In genomic region chr12:6697584-6698351, GRCh38 we compare ENCODE assay signal across 1 cellular context.
A peak's percentile ranks its signal among the peaks of the same experiment; 100 is the strongest.
TF ChIP-seq lines count a peak whose summit lies in the region.

No MANE protein-coding gene starts in this region.

TF ChIP-seq in endothelial cell of umbilical vein, 7 proteins besides CTCF, POLR2A, EP300 and RAD21:
- TF ChIP-seq FOS (IDR thresholded peaks at IDR 0.05; ENCODE audit: borderline replicate concordance, insufficient read depth, low read length) = no peak
- peak; percentile 50 for TF ChIP-seq EZH2 (IDR thresholded peaks at IDR 0.05; ENCODE audit: borderline replicate concordance, low read depth, low read length, severe bottlenecking)
